ENCODE assay signal across 2 cellular contexts in the genomic region with DNA sequence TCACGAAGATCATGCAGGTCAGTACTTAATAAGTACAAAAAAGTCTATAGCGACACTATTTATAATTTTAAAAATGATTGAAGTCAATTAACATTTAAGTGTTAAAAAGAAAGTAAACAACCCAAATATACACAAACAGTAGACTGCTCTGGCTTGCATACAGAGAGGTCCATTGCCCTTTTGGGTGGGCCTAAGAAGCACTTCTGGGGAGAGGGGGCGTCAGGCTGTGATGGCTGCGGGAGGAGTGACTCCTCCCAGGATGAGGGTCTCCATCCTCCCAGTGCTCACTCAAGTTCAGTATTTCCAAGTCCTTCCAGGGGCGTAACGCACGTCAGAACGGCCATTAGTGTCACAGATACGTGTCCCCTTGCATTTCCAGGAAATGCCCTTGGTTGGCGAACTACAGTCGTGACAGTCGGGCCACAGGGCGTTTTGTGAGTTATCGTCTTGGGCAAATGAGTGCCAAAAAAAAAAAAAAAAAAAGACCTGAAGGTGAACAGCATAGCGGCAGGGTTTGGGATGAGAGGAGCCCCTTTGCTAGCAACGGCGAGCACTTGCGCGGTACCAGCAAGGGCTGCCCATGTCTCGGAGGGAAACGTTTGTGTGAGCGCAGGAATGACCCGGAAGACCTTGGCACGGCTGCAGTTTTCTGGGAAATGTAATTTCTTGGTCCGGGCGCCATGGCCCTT.
A peak's percentile ranks its signal among the peaks of the same experiment; 100 is the strongest.
TF ChIP-seq lines count a peak whose summit lies in the region.

A gene with protein sequence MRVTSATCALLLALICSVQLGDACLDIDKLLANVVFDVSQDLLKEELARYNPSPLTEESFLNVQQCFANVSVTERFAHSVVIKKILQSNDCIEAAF (minus strand): TSS at position 463 of the 689 bp plus-strand sequence. CDS start 82,596 bp downstream, outside the sequence.

TF ChIP-seq in HEK293T, 16 proteins besides CTCF, POLR2A, EP300 and RAD21 (continued from another document):
- peak; percentile 46; the same call in 1 of the 2 replicates for TF ChIP-seq CTBP1 (IDR thresholded peaks at IDR 0.05; ENCODE audit: borderline replicate concordance)
- no peak for TF ChIP-seq FOXK2 (IDR thresholded peaks at IDR 0.05)
- peak; percentile 65 for TF ChIP-seq NFRKB (IDR thresholded peaks at IDR 0.05)
- TF ChIP-seq SUZ12 (IDR thresholded peaks at IDR 0.05) = no peak
- TF ChIP-seq FOXM1 (IDR thresholded peaks at IDR 0.05; ENCODE audit: borderline replicate concordance) = no peak
- TF ChIP-seq SP1 (IDR thresholded peaks at IDR 0.05) = no peak
- TF ChIP-seq L3MBTL2 (conservative IDR thresholded peaks at IDR 0.05) = no peak
- TF ChIP-seq, protein P1, sequence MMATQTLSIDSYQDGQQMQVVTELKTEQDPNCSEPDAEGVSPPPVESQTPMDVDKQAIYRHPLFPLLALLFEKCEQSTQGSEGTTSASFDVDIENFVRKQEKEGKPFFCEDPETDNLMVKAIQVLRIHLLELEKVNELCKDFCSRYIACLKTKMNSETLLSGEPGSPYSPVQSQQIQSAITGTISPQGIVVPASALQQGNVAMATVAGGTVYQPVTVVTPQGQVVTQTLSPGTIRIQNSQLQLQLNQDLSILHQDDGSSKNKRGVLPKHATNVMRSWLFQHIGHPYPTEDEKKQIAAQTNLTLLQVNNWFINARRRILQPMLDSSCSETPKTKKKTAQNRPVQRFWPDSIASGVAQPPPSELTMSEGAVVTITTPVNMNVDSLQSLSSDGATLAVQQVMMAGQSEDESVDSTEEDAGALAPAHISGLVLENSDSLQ (IDR thresholded peaks at IDR 0.05) = peak; percentile 53
- TF ChIP-seq BHLHE40 (IDR thresholded peaks at IDR 0.05; ENCODE audit: borderline replicate concordance) = no peak

TF ChIP-seq in K562, 482 proteins besides CTCF, POLR2A, EP300 and RAD21 (continued from another document and continues in another):
- TF ChIP-seq, protein P2, sequence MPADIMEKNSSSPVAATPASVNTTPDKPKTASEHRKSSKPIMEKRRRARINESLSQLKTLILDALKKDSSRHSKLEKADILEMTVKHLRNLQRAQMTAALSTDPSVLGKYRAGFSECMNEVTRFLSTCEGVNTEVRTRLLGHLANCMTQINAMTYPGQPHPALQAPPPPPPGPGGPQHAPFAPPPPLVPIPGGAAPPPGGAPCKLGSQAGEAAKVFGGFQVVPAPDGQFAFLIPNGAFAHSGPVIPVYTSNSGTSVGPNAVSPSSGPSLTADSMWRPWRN (IDR thresholded peaks at IDR 0.05; ENCODE audit: low read depth) = no peak
- TF ChIP-seq CHD1 (IDR thresholded peaks at IDR 0.05; ENCODE audit: low read length) = no peak
- no peak for TF ChIP-seq TOE1 (IDR thresholded peaks at IDR 0.05; ENCODE audit: borderline replicate concordance)
- no peak for TF ChIP-seq TOE1 (CRISPR knock-in tag; IDR thresholded peaks at IDR 0.05; ENCODE audit: borderline replicate concordance, low read depth)
- no peak for TF ChIP-seq U2AF2 (optimal IDR thresholded peaks at IDR 0.05; ENCODE audit: low read depth, low read length)
- TF ChIP-seq, protein P3, sequence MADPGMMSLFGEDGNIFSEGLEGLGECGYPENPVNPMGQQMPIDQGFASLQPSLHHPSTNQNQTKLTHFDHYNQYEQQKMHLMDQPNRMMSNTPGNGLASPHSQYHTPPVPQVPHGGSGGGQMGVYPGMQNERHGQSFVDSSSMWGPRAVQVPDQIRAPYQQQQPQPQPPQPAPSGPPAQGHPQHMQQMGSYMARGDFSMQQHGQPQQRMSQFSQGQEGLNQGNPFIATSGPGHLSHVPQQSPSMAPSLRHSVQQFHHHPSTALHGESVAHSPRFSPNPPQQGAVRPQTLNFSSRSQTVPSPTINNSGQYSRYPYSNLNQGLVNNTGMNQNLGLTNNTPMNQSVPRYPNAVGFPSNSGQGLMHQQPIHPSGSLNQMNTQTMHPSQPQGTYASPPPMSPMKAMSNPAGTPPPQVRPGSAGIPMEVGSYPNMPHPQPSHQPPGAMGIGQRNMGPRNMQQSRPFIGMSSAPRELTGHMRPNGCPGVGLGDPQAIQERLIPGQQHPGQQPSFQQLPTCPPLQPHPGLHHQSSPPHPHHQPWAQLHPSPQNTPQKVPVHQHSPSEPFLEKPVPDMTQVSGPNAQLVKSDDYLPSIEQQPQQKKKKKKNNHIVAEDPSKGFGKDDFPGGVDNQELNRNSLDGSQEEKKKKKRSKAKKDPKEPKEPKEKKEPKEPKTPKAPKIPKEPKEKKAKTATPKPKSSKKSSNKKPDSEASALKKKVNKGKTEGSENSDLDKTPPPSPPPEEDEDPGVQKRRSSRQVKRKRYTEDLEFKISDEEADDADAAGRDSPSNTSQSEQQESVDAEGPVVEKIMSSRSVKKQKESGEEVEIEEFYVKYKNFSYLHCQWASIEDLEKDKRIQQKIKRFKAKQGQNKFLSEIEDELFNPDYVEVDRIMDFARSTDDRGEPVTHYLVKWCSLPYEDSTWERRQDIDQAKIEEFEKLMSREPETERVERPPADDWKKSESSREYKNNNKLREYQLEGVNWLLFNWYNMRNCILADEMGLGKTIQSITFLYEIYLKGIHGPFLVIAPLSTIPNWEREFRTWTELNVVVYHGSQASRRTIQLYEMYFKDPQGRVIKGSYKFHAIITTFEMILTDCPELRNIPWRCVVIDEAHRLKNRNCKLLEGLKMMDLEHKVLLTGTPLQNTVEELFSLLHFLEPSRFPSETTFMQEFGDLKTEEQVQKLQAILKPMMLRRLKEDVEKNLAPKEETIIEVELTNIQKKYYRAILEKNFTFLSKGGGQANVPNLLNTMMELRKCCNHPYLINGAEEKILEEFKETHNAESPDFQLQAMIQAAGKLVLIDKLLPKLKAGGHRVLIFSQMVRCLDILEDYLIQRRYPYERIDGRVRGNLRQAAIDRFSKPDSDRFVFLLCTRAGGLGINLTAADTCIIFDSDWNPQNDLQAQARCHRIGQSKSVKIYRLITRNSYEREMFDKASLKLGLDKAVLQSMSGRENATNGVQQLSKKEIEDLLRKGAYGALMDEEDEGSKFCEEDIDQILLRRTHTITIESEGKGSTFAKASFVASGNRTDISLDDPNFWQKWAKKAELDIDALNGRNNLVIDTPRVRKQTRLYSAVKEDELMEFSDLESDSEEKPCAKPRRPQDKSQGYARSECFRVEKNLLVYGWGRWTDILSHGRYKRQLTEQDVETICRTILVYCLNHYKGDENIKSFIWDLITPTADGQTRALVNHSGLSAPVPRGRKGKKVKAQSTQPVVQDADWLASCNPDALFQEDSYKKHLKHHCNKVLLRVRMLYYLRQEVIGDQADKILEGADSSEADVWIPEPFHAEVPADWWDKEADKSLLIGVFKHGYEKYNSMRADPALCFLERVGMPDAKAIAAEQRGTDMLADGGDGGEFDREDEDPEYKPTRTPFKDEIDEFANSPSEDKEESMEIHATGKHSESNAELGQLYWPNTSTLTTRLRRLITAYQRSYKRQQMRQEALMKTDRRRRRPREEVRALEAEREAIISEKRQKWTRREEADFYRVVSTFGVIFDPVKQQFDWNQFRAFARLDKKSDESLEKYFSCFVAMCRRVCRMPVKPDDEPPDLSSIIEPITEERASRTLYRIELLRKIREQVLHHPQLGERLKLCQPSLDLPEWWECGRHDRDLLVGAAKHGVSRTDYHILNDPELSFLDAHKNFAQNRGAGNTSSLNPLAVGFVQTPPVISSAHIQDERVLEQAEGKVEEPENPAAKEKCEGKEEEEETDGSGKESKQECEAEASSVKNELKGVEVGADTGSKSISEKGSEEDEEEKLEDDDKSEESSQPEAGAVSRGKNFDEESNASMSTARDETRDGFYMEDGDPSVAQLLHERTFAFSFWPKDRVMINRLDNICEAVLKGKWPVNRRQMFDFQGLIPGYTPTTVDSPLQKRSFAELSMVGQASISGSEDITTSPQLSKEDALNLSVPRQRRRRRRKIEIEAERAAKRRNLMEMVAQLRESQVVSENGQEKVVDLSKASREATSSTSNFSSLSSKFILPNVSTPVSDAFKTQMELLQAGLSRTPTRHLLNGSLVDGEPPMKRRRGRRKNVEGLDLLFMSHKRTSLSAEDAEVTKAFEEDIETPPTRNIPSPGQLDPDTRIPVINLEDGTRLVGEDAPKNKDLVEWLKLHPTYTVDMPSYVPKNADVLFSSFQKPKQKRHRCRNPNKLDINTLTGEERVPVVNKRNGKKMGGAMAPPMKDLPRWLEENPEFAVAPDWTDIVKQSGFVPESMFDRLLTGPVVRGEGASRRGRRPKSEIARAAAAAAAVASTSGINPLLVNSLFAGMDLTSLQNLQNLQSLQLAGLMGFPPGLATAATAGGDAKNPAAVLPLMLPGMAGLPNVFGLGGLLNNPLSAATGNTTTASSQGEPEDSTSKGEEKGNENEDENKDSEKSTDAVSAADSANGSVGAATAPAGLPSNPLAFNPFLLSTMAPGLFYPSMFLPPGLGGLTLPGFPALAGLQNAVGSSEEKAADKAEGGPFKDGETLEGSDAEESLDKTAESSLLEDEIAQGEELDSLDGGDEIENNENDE (IDR thresholded peaks at IDR 0.05; ENCODE audit: low read depth, low read length) = no peak
- TF ChIP-seq, protein P4, sequence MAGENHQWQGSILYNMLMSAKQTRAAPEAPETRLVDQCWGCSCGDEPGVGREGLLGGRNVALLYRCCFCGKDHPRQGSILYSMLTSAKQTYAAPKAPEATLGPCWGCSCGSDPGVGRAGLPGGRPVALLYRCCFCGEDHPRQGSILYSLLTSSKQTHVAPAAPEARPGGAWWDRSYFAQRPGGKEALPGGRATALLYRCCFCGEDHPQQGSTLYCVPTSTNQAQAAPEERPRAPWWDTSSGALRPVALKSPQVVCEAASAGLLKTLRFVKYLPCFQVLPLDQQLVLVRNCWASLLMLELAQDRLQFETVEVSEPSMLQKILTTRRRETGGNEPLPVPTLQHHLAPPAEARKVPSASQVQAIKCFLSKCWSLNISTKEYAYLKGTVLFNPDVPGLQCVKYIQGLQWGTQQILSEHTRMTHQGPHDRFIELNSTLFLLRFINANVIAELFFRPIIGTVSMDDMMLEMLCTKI (IDR thresholded peaks at IDR 0.05; ENCODE audit: partially characterized antibody) = no peak
- TF ChIP-seq ZNF253 (CRISPR knock-in tag; conservative IDR thresholded peaks at IDR 0.05) = no peak
- no peak for TF ChIP-seq PTRF (tag; IDR thresholded peaks at IDR 0.05)
- TF ChIP-seq, protein P1 (IDR thresholded peaks at IDR 0.05) = no peak
- no peak for TF ChIP-seq SRSF9 (IDR thresholded peaks at IDR 0.05; ENCODE audit: borderline replicate concordance, low read depth, low read length)
- TF ChIP-seq NR2C1 (IDR thresholded peaks at IDR 0.05) = peak; percentile 53; the same call in 1 of the 2 replicates
- no peak for TF ChIP-seq NR2C1 (tag; IDR thresholded peaks at IDR 0.05)
- TF ChIP-seq HMG20A (CRISPR knock-in tag; conservative IDR thresholded peaks at IDR 0.05) = no peak
- TF ChIP-seq MYNN (IDR thresholded peaks at IDR 0.05) = no peak
- no peak for TF ChIP-seq MYNN (CRISPR knock-in tag; IDR thresholded peaks at IDR 0.05)
- TF ChIP-seq, protein P5, sequence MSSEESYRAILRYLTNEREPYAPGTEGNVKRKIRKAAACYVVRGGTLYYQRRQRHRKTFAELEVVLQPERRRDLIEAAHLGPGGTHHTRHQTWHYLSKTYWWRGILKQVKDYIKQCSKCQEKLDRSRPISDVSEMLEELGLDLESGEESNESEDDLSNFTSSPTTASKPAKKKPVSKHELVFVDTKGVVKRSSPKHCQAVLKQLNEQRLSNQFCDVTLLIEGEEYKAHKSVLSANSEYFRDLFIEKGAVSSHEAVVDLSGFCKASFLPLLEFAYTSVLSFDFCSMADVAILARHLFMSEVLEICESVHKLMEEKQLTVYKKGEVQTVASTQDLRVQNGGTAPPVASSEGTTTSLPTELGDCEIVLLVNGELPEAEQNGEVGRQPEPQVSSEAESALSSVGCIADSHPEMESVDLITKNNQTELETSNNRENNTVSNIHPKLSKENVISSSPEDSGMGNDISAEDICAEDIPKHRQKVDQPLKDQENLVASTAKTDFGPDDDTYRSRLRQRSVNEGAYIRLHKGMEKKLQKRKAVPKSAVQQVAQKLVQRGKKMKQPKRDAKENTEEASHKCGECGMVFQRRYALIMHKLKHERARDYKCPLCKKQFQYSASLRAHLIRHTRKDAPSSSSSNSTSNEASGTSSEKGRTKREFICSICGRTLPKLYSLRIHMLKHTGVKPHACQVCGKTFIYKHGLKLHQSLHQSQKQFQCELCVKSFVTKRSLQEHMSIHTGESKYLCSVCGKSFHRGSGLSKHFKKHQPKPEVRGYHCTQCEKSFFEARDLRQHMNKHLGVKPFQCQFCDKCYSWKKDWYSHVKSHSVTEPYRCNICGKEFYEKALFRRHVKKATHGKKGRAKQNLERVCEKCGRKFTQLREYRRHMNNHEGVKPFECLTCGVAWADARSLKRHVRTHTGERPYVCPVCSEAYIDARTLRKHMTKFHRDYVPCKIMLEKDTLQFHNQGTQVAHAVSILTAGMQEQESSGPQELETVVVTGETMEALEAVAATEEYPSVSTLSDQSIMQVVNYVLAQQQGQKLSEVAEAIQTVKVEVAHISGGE (CRISPR knock-in tag; IDR thresholded peaks at IDR 0.05) = peak in 1 of 3 experiments; percentile 97; a peak in 2 of 6 replicates
- TF ChIP-seq GABPA (tag; conservative IDR thresholded peaks at IDR 0.05; ENCODE audit: low read depth) = no peak
- TF ChIP-seq, protein P6, sequence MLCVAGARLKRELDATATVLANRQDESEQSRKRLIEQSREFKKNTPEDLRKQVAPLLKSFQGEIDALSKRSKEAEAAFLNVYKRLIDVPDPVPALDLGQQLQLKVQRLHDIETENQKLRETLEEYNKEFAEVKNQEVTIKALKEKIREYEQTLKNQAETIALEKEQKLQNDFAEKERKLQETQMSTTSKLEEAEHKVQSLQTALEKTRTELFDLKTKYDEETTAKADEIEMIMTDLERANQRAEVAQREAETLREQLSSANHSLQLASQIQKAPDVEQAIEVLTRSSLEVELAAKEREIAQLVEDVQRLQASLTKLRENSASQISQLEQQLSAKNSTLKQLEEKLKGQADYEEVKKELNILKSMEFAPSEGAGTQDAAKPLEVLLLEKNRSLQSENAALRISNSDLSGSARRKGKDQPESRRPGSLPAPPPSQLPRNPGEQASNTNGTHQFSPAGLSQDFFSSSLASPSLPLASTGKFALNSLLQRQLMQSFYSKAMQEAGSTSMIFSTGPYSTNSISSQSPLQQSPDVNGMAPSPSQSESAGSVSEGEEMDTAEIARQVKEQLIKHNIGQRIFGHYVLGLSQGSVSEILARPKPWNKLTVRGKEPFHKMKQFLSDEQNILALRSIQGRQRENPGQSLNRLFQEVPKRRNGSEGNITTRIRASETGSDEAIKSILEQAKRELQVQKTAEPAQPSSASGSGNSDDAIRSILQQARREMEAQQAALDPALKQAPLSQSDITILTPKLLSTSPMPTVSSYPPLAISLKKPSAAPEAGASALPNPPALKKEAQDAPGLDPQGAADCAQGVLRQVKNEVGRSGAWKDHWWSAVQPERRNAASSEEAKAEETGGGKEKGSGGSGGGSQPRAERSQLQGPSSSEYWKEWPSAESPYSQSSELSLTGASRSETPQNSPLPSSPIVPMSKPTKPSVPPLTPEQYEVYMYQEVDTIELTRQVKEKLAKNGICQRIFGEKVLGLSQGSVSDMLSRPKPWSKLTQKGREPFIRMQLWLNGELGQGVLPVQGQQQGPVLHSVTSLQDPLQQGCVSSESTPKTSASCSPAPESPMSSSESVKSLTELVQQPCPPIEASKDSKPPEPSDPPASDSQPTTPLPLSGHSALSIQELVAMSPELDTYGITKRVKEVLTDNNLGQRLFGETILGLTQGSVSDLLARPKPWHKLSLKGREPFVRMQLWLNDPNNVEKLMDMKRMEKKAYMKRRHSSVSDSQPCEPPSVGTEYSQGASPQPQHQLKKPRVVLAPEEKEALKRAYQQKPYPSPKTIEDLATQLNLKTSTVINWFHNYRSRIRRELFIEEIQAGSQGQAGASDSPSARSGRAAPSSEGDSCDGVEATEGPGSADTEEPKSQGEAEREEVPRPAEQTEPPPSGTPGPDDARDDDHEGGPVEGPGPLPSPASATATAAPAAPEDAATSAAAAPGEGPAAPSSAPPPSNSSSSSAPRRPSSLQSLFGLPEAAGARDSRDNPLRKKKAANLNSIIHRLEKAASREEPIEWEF (CRISPR knock-in tag; IDR thresholded peaks at IDR 0.05) = no peak
